In genomic region chr2:224946911-224947310, GRCh38 we compare ENCODE assay signal across 8 cellular contexts.
A peak's percentile ranks its signal among the peaks of the same experiment; 100 is the strongest.
DNase-seq lines count a peak whose midpoint lies in the region; ATAC-seq, FAIRE-seq and TF ChIP-seq lines count a peak whose summit lies in the region.

No MANE protein-coding gene starts in this region.

- no peaks in the 10 kb centered on the region for H4K20me1 ChIP-seq in endothelial cell of umbilical vein (replicated peaks; ENCODE audit: control insufficient read depth, extremely low read depth, insufficient read depth, low read length)

- WGBS in upper lobe of left lung, 2 donors, result 34 to 39% methylated on average over 7 of the region's 7 CpGs
- 70% methylated on average over 7 of the region's 7 CpGs for WGBS in prostate gland

- H3K4me3 Mint-ChIP-seq in activated T-cell treated with anti-CD3 and anti-CD28 coated beads, Interleukin-2, amount 50 U/mL, for 24 hours, result peak overlapping the region; percentile 89

- CTCF ChIA-PET in endothelial cell of umbilical vein (lab: Charles Lee), result interaction anchor here (1.2 to 2.4 kb wide), 5 partner anchors 8 to 140 kb away, joined by 3 to 12 read pairs (median 4); no protein-coding TSS in a partner anchor

- peaks cover 42% of the 10 kb centered on the region for H3K36me3 Mint-ChIP-seq in activated T-cell treated with anti-CD3 and anti-CD28 coated beads, Interleukin-2, amount 50 U/mL, for 24 hours (ENCODE audit: low read depth)

- FAIRE-seq in endothelial cell of umbilical vein (lab: Jason Lieb, UNC), result peak; percentile 76

- H3K4me3 ChIP-seq in endothelial cell of umbilical vein (replicated peaks in 1 of 3; ENCODE audit: insufficient read depth in 1 of 3, low read depth in 1 of 3, low read length in 3 of 3) (peak overlapping the region; percentile 13 to 95 (median 93)), upper lobe of left lung (peak overlapping the region in 3 of 4 donors; percentile 12 to 32 (median 26)), prostate gland (no peak overlapping the region)

- ATAC-seq in HG02885 (IDR thresholded peaks at IDR 0.05; ENCODE audit: poor library complexity, unreplicated experiment), result peak; percentile 71
- ATAC-seq in upper lobe of left lung (ENCODE audit: low FRiP score in 2 of 2), result peak in 1 of 2 donors; percentile 60

- dilution Hi-C loops in endothelial cell of umbilical vein (cut with MboI; ENCODE audit: extremely low pct_ligation_motif_present, low sequenced_read_pairs), result no loop called here

- H3K4me1 Mint-ChIP-seq in activated T-cell treated with anti-CD3 and anti-CD28 coated beads, Interleukin-2, amount 50 U/mL, for 24 hours (ENCODE audit: low read depth), result peaks cover 68% of the 10 kb centered on the region

- peak overlapping the region; percentile 99 for H3K27ac ChIP-seq in endothelial cell of umbilical vein (ENCODE audit: insufficient read depth, low read depth, low read length)
- H3K27ac ChIP-seq in upper lobe of left lung, result peak overlapping the region; percentile 33 to 62 (median 35)
- H3K27ac ChIP-seq in prostate gland, result no peak overlapping the region

- H3K4me1 ChIP-seq in endothelial cell of umbilical vein (ENCODE audit: control insufficient read depth, extremely low read depth, insufficient read depth, low read length) (peaks cover 61% of the 10 kb centered on the region), upper lobe of left lung (peaks cover 0 to 4% (median 2%) of the 10 kb centered on the region in 4 donors), prostate gland (replicated peaks) (no peaks in the 10 kb centered on the region)

- POLR2A ChIA-PET in endothelial cell of umbilical vein (lab: Charles Lee), result interaction anchor here (0.7 to 1.0 kb wide), 2 partner anchors 8 to 110 kb away, joined by 3 read pairs; no protein-coding TSS in a partner anchor

- H2AFZ ChIP-seq in endothelial cell of umbilical vein (ENCODE audit: low read depth, low read length), result no peak overlapping the region

- DNase-seq in activated T-cell treated with anti-CD3 and anti-CD28 coated beads, Interleukin-2, amount 50 U/mL, for 24 hours, result no peak
- DNase-seq in activated T-cell treated with anti-CD3 and anti-CD28 coated beads, Interleukin-2, amount 50 U/mL, for 1 hour, result no peak
- DNase-seq in OCI-M1 (lab: John Stamatoyannopoulos, UW), result peak; percentile 3
- peak; percentile 84 for DNase-seq in endothelial cell of umbilical vein (ENCODE audit: low read depth, low spot score)
- DNase-seq in upper lobe of left lung, result no peak
- DNase-seq in prostate gland (ENCODE audit: low spot score), result no peak
- DNase-seq in T1000 (lab: John Stamatoyannopoulos, UW), result no peak

- H3K36me3 ChIP-seq in endothelial cell of umbilical vein (ENCODE audit: control insufficient read depth in 2 of 2, extremely low read depth in 1 of 2, insufficient read depth in 2 of 2, low read length in 2 of 2), result no peaks in the 10 kb centered on the region
- H3K36me3 ChIP-seq in upper lobe of left lung, result no peaks in the 10 kb centered on the region
- H3K36me3 ChIP-seq in prostate gland, result no peaks in the 10 kb centered on the region

- peaks cover 45% of the 10 kb centered on the region for H3K79me2 ChIP-seq in endothelial cell of umbilical vein (ENCODE audit: control insufficient read depth, insufficient read depth, low read length)

- H3K4me2 ChIP-seq in endothelial cell of umbilical vein (ENCODE audit: insufficient read depth, low read length), result peak overlapping the region; percentile 100

- peak overlapping the region; percentile 95 for H3K27ac Mint-ChIP-seq in activated T-cell treated with anti-CD3 and anti-CD28 coated beads, Interleukin-2, amount 50 U/mL, for 24 hours

- H3K9ac ChIP-seq in endothelial cell of umbilical vein (replicated peaks; ENCODE audit: extremely low read depth, insufficient read depth, low read length), result peak overlapping the region; percentile 99

- H3K9me1 ChIP-seq in endothelial cell of umbilical vein (replicated peaks; ENCODE audit: control insufficient read depth, extremely low read depth, insufficient read depth, low read length), result no peaks in the 10 kb centered on the region

- H3K27me3 ChIP-seq in endothelial cell of umbilical vein (ENCODE audit: control insufficient read depth in 2 of 2, insufficient read depth in 2 of 2, low read length in 2 of 2) (no peaks in the 10 kb centered on the region), upper lobe of left lung (no peaks in the 10 kb centered on the region), prostate gland (replicated peaks; ENCODE audit: insufficient read depth) (no peaks in the 10 kb centered on the region)

- no peaks in the 10 kb centered on the region for H3K9me3 Mint-ChIP-seq in activated T-cell treated with anti-CD3 and anti-CD28 coated beads, Interleukin-2, amount 50 U/mL, for 24 hours

- intact Hi-C loops in endothelial cell of umbilical vein (cut with micrococcal nuclease), result loop anchor here (1.0 to 10.0 kb wide), 8 partner anchors 9 to 1002 kb away; partner anchors contain the start of genes FAM124B and WDFY1
- intact Hi-C loops in prostate gland (cut with DNase I), result no loop called here

- no peaks in the 10 kb centered on the region for H3K9me3 ChIP-seq in endothelial cell of umbilical vein (replicated peaks; ENCODE audit: control insufficient read depth, insufficient read depth, low read length)
- no peaks in the 10 kb centered on the region for H3K9me3 ChIP-seq in upper lobe of left lung
- no peaks in the 10 kb centered on the region for H3K9me3 ChIP-seq in prostate gland

- TF ChIP-seq CTCF in endothelial cell of umbilical vein (IDR thresholded peaks at IDR 0.05; ENCODE audit: extremely low read depth in 1 of 2, insufficient read depth in 1 of 2, low read depth in 1 of 2, low read length in 2 of 2) (no peak), upper lobe of left lung (IDR thresholded peaks at IDR 0.05) (no peak), prostate gland (IDR thresholded peaks at IDR 0.05) (no peak)

- H3K27me3 Mint-ChIP-seq in activated T-cell treated with anti-CD3 and anti-CD28 coated beads, Interleukin-2, amount 50 U/mL, for 24 hours, result no peaks in the 10 kb centered on the region

- no TSS peak for BruUV-seq in endothelial cell of umbilical vein (replicated peaks; lab: Mats Ljungman, UMichigan)

- no peak for TF ChIP-seq EP300 in upper lobe of left lung (IDR thresholded peaks at IDR 0.05)

- peak; percentile 71 for TF ChIP-seq POLR2A in endothelial cell of umbilical vein (IDR thresholded peaks at IDR 0.05; ENCODE audit: low read depth, low read length)
- peak in 1 of 4 donors; percentile 66 for TF ChIP-seq POLR2A in upper lobe of left lung (IDR thresholded peaks at IDR 0.05)
- TF ChIP-seq POLR2A in prostate gland (IDR thresholded peaks at IDR 0.05), result no peak

TF ChIP-seq in endothelial cell of umbilical vein, 7 proteins besides CTCF, POLR2A, EP300 and RAD21:
- TF ChIP-seq FOS (IDR thresholded peaks at IDR 0.05; ENCODE audit: borderline replicate concordance, insufficient read depth, low read length), result peak; percentile 80
- no peak for TF ChIP-seq GATA2 (IDR thresholded peaks at IDR 0.05; ENCODE audit: insufficient read depth, insufficient read length, low read depth, low read length)
- TF ChIP-seq JUN (IDR thresholded peaks at IDR 0.05; ENCODE audit: borderline replicate concordance, insufficient read depth, insufficient read length, low read depth), result peak; percentile 84
- TF ChIP-seq POLR2AphosphoS5 (IDR thresholded peaks at IDR 0.05; ENCODE audit: insufficient read depth, low read depth, low read length), result peak; percentile 78
- TF ChIP-seq EZH2 (IDR thresholded peaks at IDR 0.05; ENCODE audit: borderline replicate concordance, low read depth, low read length, severe bottlenecking), result no peak
- no peak for TF ChIP-seq MAX (IDR thresholded peaks at IDR 0.05; ENCODE audit: insufficient read depth, insufficient read length)
- no peak for TF ChIP-seq MYC (IDR thresholded peaks at IDR 0.05; ENCODE audit: low read depth, low read length)

Comparison
In these comparisons a context has a peak if more than half of its experiments do, and no peak if none do; other contexts are left out.
1. DNase-seq: peak in OCI-M1 (single experiment) and endothelial cell of umbilical vein (single experiment); none in activated T-cell treated with anti-CD3 and anti-CD28 coated beads, Interleukin-2, amount 50 U/mL, for 24 hours (single experiment), activated T-cell treated with anti-CD3 and anti-CD28 coated beads, Interleukin-2, amount 50 U/mL, for 1 hour (single experiment), upper lobe of left lung (0 of 2), prostate gland (single experiment) and T1000 (single experiment).
2. H3K27ac ChIP-seq: peak in endothelial cell of umbilical vein (single experiment) and upper lobe of left lung (4 of 4); none in prostate gland (0 of 2).
3. H3K4me3 ChIP-seq: peak in endothelial cell of umbilical vein (3 of 3) and upper lobe of left lung (3 of 4); none in prostate gland (0 of 2).